ENCODE assay signal across 20 cellular contexts in the genomic region with DNA sequence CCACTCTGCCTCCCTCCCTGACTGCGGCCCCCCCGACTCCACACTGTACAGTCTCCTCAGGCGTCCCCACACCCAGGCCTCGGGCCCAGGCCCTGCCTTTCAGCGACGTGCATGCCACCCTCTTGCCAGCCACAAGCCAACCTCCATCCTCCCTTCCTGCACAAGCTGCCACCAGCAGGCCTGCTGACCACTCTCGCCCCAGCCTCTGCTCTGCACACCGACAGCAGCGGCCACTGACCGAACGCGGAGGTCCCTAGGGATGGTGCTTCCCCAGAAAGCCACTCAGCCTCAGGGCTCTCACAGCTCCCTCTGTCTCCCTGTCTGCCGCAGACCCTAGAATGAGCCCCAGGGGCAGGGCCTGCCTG.
"Had no signal": no experiment of that assay in that cellular context is flagged by ENCODE, and none has a peak within 500 bp of the region (broad histone marks: within the 10 kb centered on the region; RNA-seq: fewer than 3 reads in every experiment).

No MANE protein-coding gene starts in this region.

- ATAC-seq: foreskin keratinocyte, left lung had no signal

- H3K27ac ChIP-seq: coronary artery, foreskin keratinocyte, left lung, ovary, sigmoid colon, stomach, thoracic aorta, VCaP had no signal

- H3K27me3 ChIP-seq: foreskin keratinocyte, left lung, ovary, sigmoid colon, stomach had no signal

- H3K27ac Mint-ChIP-seq: activated naive CD4-positive, alpha-beta T cell treated with anti-CD3 and anti-CD28 coated beads for 36 hours; memory B cell had no signal

- H3K4me1 ChIP-seq: foreskin keratinocyte, sigmoid colon had no signal

- H3K27me3 Mint-ChIP-seq: memory B cell had no signal

- H3K9me3 ChIP-seq: left lung, ovary, sigmoid colon, stomach, thoracic aorta had no signal

- H3K36me3 ChIP-seq: ovary had no signal

- H3K4me3 Mint-ChIP-seq: activated naive CD4-positive, alpha-beta T cell treated with anti-CD3 and anti-CD28 coated beads for 36 hours; memory B cell had no signal

- H3K4me3 ChIP-seq: coronary artery, left lung, ovary, sigmoid colon, stomach, thoracic aorta had no signal

- FAIRE-seq: endothelial cell of umbilical vein, islet of Langerhans had no signal

- DNase-seq: activated CD4-positive, alpha-beta T cell treated with anti-CD3 and anti-CD28 coated beads for 48 hours; activated CD8-positive, alpha-beta memory T cell treated with anti-CD3 and anti-CD28 coated beads for 24 hours; activated naive CD4-positive, alpha-beta T cell treated with anti-CD3 and anti-CD28 coated beads for 36 hours; caudate nucleus; effector CD4-positive, alpha-beta T cell; foreskin keratinocyte; head of caudate nucleus; ovary; sigmoid colon; stimulated activated CD4-positive, alpha-beta T cell treated with anti-CD3 and anti-CD28 coated beads, Interleukin-2, amount 100 ng/mL, for 48 hours; stimulated activated CD8-positive, alpha-beta memory T cell treated with anti-CD3 and anti-CD28 coated beads, Interleukin-4, amount 100 ng/mL, for 48 hours; stomach; T-helper 1 cell had no signal

- H3K9me3 Mint-ChIP-seq: activated naive CD4-positive, alpha-beta T cell treated with anti-CD3 and anti-CD28 coated beads for 36 hours; memory B cell had no signal
